13 cellular contexts compared by ENCODE assay signal in the genomic region with DNA sequence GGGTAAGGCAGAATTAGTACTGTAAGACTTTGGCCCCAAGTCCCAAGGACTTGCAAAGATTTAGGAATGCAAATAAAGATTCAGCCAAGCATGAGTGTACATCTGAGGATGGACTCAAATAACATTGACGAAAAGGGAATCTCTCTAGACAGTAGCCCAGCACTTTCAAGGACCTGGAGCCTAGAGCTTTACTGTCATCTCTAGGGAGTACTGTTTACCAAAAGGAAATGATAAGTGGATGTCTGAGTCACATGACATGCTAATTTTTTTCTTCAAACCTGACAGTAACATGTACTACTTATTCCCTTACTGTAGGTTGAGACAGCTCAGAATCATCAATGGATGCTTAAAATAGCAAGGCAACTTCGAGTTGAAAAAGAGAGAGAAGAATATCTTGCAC. TPM values are rescaled to one million over a fixed set of nuclear protein-coding genes. Genes with fewer than 3 reads are reported as not detected.
A peak's percentile ranks its signal among the peaks of the same experiment; 100 is the strongest.
DNase-seq lines count a peak whose midpoint lies in the region; ATAC-seq and TF ChIP-seq lines count a peak whose summit lies in the region.
"Had no signal": no experiment of that assay in that cellular context is flagged by ENCODE, and none has a peak within 500 bp of the region (broad histone marks: within the 10 kb centered on the region; RNA-seq: fewer than 3 reads in every experiment).

No MANE protein-coding gene starts in this region.

- H3K27me3 ChIP-seq in PC-9 (ENCODE audit: insufficient read depth, low read depth): no peaks in the 10 kb centered on the region

- H3K27ac Mint-ChIP-seq in activated naive CD8-positive, alpha-beta T cell treated with anti-CD3 and anti-CD28 coated beads, Interleukin-2, amount 10 ng/mL, durations not matched to agents 7 days and 5 days: no peak overlapping the region
- no peak overlapping the region for H3K27ac Mint-ChIP-seq in activated naive CD8-positive, alpha-beta T cell treated with anti-CD3 and anti-CD28 coated beads, Interleukin-2, amount 50 U/mL, for 24 hours

- no peaks in the 10 kb centered on the region for H3K9me3 ChIP-seq in PC-9 (ENCODE audit: insufficient read depth, low read depth)

- POLR2A ChIA-PET in activated naive CD8-positive, alpha-beta T cell treated with anti-CD3 and anti-CD28 coated beads, Interleukin-2, amount 10 ng/mL, durations not matched to agents 7 days and 5 days (lab: Charles Lee): interaction anchor here (0.7 kb wide), 1 partner anchor 11 kb away, joined by 4 read pairs; the partner anchor contains the start of gene IFT81
- POLR2A ChIA-PET in PC-9 (lab: Charles Lee; ENCODE audit: unreplicated experiment): no interaction called here

- intact Hi-C loops in PC-9 (cut with micrococcal nuclease; ENCODE audit: unreplicated experiment): no loop called here

- 0 out of 2 replicates have a peak, but pooled peaks cover 7% of the 10 kb centered on the region for H3K36me3 ChIP-seq in PC-9 (ENCODE audit: low read depth)

- peak; percentile 36 for ATAC-seq in activated naive CD8-positive, alpha-beta T cell treated with anti-CD3 and anti-CD28 coated beads, Interleukin-2, amount 10 ng/mL, durations not matched to agents 7 days and 5 days (ENCODE audit: low read depth)
- ATAC-seq in activated naive CD8-positive, alpha-beta T cell treated with anti-CD3 and anti-CD28 coated beads, Interleukin-2, amount 50 U/mL, for 24 hours: no peak
- ATAC-seq in HG02588 (IDR thresholded peaks at IDR 0.05; ENCODE audit: unreplicated experiment): no peak

- no TSS peak for BruUV-seq in PC-9 (replicated peaks; lab: Mats Ljungman, UMichigan)

- H3K79me2 ChIP-seq in PC-9 (ENCODE audit: low read depth): no peaks in the 10 kb centered on the region

- no peaks in the 10 kb centered on the region for H3K9me2 ChIP-seq in PC-9 (ENCODE audit: insufficient read depth)

- H3K4me3 ChIP-seq in fibroblast of pulmonary artery (replicated peaks; ENCODE audit: low read depth, low read length) (no peak overlapping the region), PC-9 (no peak overlapping the region)

- no peaks in the 10 kb centered on the region for H3K4me1 ChIP-seq in PC-9 (replicated peaks; ENCODE audit: insufficient read depth)

- H3F3A ChIP-seq in PC-9 (ENCODE audit: insufficient read depth, low read depth): peaks cover 5% of the 10 kb centered on the region; the same call in 1 of the 2 replicates

- in situ Hi-C loops in SK-MEL-5 (cut with HindIII; ENCODE audit: low pct_unique_long_range_greater_than_20kb, low sequenced_read_pairs): no loop called here

- no peak overlapping the region for H2AFZ ChIP-seq in PC-9

- H3K27ac ChIP-seq in PC-9: no peak overlapping the region

- DNase-seq in activated naive CD8-positive, alpha-beta T cell treated with anti-CD3 and anti-CD28 coated beads, Interleukin-2, amount 10 ng/mL, durations not matched to agents 7 days and 5 days: no peak
- no peak for DNase-seq in activated naive CD8-positive, alpha-beta T cell treated with anti-CD3 and anti-CD28 coated beads, Interleukin-2, amount 50 U/mL, for 24 hours
- DNase-seq in SK-MEL-5 (ENCODE audit: low read depth, low spot score) (peak; percentile 90), fibroblast of pulmonary artery (ENCODE audit: low read depth) (peak; percentile 44), glomerular visceral epithelial cell (ENCODE audit: extremely low spot score) (no peak), anterior cingulate cortex (lab: John Stamatoyannopoulos, UW) (no peak), PC-9 (no peak)
- DNase-seq: CD8-positive, alpha-beta memory T cell; cortex of kidney; NCI-H526 treated with DMSO at 0.1 percent for 48 hours; small intestine; stimulated activated CD8-positive, alpha-beta memory T cell treated with anti-CD3 and anti-CD28 coated beads, Interleukin-4, amount 100 ng/mL, for 48 hours had no signal

- CTCF ChIA-PET in PC-9 (lab: Charles Lee): interaction anchor here (0.6 kb wide), 1 partner anchor 324 kb away, joined by 7 read pairs; no protein-coding TSS in a partner anchor

- H3K4me1 Mint-ChIP-seq in activated naive CD8-positive, alpha-beta T cell treated with anti-CD3 and anti-CD28 coated beads, Interleukin-2, amount 10 ng/mL, durations not matched to agents 7 days and 5 days: peaks cover 10% of the 10 kb centered on the region
- no peaks in the 10 kb centered on the region for H3K4me1 Mint-ChIP-seq in activated naive CD8-positive, alpha-beta T cell treated with anti-CD3 and anti-CD28 coated beads, Interleukin-2, amount 50 U/mL, for 24 hours
- H3K4me1 Mint-ChIP-seq: CD8-positive, alpha-beta memory T cell had no signal

- TF ChIP-seq CTCF in fibroblast of pulmonary artery (IDR thresholded peaks at IDR 0.05; ENCODE audit: low read length, missing control alignments) (no peak), PC-9 (conservative IDR thresholded peaks at IDR 0.05) (no peak)

- peaks cover 2% of the 10 kb centered on the region for H3K36me3 Mint-ChIP-seq in activated naive CD8-positive, alpha-beta T cell treated with anti-CD3 and anti-CD28 coated beads, Interleukin-2, amount 10 ng/mL, durations not matched to agents 7 days and 5 days
- no peaks in the 10 kb centered on the region for H3K36me3 Mint-ChIP-seq in activated naive CD8-positive, alpha-beta T cell treated with anti-CD3 and anti-CD28 coated beads, Interleukin-2, amount 50 U/mL, for 24 hours (ENCODE audit: low read depth)

- no peaks in the 10 kb centered on the region for H4K20me1 ChIP-seq in PC-9 (ENCODE audit: insufficient read depth)

- H3K4me2 ChIP-seq in PC-9: no peak overlapping the region

- H3K27me3 Mint-ChIP-seq in activated naive CD8-positive, alpha-beta T cell treated with anti-CD3 and anti-CD28 coated beads, Interleukin-2, amount 10 ng/mL, durations not matched to agents 7 days and 5 days: no peaks in the 10 kb centered on the region
- H3K27me3 Mint-ChIP-seq in activated naive CD8-positive, alpha-beta T cell treated with anti-CD3 and anti-CD28 coated beads, Interleukin-2, amount 50 U/mL, for 24 hours: no peaks in the 10 kb centered on the region
- H3K27me3 Mint-ChIP-seq: CD8-positive, alpha-beta memory T cell had no signal

- no peaks in the 10 kb centered on the region for H3K9me3 Mint-ChIP-seq in activated naive CD8-positive, alpha-beta T cell treated with anti-CD3 and anti-CD28 coated beads, Interleukin-2, amount 10 ng/mL, durations not matched to agents 7 days and 5 days
- H3K9me3 Mint-ChIP-seq in activated naive CD8-positive, alpha-beta T cell treated with anti-CD3 and anti-CD28 coated beads, Interleukin-2, amount 50 U/mL, for 24 hours: no peaks in the 10 kb centered on the region
- H3K9me3 Mint-ChIP-seq: CD8-positive, alpha-beta memory T cell had no signal

- H3K4me3 Mint-ChIP-seq in activated naive CD8-positive, alpha-beta T cell treated with anti-CD3 and anti-CD28 coated beads, Interleukin-2, amount 10 ng/mL, durations not matched to agents 7 days and 5 days: no peak overlapping the region
- H3K4me3 Mint-ChIP-seq in activated naive CD8-positive, alpha-beta T cell treated with anti-CD3 and anti-CD28 coated beads, Interleukin-2, amount 50 U/mL, for 24 hours: no peak overlapping the region
- H3K4me3 Mint-ChIP-seq: CD8-positive, alpha-beta memory T cell had no signal

RNA-seq across cellular contexts. Expression of gene IFT81, which starts 10.9 kb away (rescaled TPM):
- 1 to 10 TPM; 1.7 to 2.4 TPM for total RNA-seq in activated naive CD8-positive, alpha-beta T cell treated with anti-CD3 and anti-CD28 coated beads, Interleukin-2, amount 10 ng/mL, durations not matched to agents 7 days and 5 days
- total RNA-seq in SK-MEL-5 (2014; rRNA removed; shearing (Covaris generic)): 74.7 and 77.1 TPM in 2 replicates
- 65.9 and 80.2 TPM in 2 replicates for polyA plus RNA-seq in SK-MEL-5 (2015; cell fraction: cytosol; rRNA removed)
- 175 and 204 TPM in 2 replicates for polyA plus RNA-seq in SK-MEL-5 (2015; cell fraction: nucleus; rRNA removed)
- total RNA-seq in PC-9 (2021): 12.4 and 19.3 TPM in 2 replicates

Comparison
In these comparisons a context has a peak if more than half of its experiments do, and no peak if none do; other contexts are left out.
1. DNase-seq: peak in SK-MEL-5 (single experiment) and fibroblast of pulmonary artery (single experiment); none in activated naive CD8-positive, alpha-beta T cell treated with anti-CD3 and anti-CD28 coated beads, Interleukin-2, amount 10 ng/mL, durations not matched to agents 7 days and 5 days (single experiment), activated naive CD8-positive, alpha-beta T cell treated with anti-CD3 and anti-CD28 coated beads, Interleukin-2, amount 50 U/mL, for 24 hours (single experiment), glomerular visceral epithelial cell (single experiment), anterior cingulate cortex (0 of 58) and PC-9 (0 of 2).